ENCODE assay signal across 9 cellular contexts in the genomic region with DNA sequence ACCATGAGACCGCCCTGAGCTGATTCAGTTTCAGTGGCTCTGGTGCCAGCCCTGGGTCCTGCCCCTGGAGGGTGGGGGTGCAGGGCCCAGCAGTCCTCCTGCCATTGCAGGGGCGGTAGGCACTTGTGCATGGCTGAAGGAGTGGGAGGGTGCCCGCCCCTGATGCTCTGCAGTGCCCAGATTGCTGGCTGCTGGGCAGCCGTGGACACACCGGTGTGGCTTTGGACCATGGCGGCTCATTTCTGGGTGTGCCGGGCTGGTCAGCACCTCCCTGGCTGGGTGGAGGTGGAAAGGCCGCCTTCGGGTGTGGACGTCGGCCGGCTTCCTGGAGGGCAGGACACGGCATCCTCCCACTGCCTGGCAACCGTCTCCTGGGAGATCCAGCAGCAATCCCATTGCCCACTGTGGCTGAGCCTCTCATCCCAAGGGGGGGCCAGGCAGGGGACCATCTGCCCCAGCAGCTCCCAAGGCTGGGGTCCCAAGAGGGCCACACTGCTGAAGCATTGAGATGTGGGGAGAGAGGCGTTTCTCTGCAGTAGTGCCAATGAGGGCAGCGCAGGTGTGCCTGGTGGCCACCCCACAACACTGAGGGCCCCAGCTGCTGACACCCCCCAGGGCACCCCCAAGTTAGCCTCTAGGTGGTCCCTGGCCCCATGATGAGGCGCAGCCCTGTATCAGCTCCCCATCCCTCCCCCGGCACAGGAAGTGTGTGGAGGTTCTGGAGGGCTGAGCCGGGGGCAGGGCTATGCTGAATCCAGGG. TPM values are rescaled to one million over a fixed set of nuclear protein-coding genes. Genes with fewer than 3 reads are reported as not detected.
DNase-seq lines count a peak whose midpoint lies in the region; ATAC-seq and TF ChIP-seq lines count a peak whose summit lies in the region.
"Had no signal": no experiment of that assay in that cellular context is flagged by ENCODE, and none has a peak within 500 bp of the region (broad histone marks: within the 10 kb centered on the region; RNA-seq: fewer than 3 reads in every experiment).

No MANE protein-coding gene starts in this region.

- no peak overlapping the region for H2BK120ac ChIP-seq in mesendoderm (ENCODE audit: low read depth, low read length)

- peak overlapping the region; percentile 7 for H2AK5ac ChIP-seq in mesendoderm (ENCODE audit: low read length)

- ATAC-seq in GM21619 (IDR thresholded peaks at IDR 0.05; ENCODE audit: unreplicated experiment), result peak; percentile 31
- ATAC-seq: pancreas had no signal

- H3K27ac ChIP-seq in mesendoderm (ENCODE audit: low read depth, low read length), result peak overlapping the region; percentile 72
- H3K27ac ChIP-seq: pancreas had no signal

- peaks cover 36% of the 10 kb centered on the region for H3K79me2 ChIP-seq in mesendoderm (ENCODE audit: control insufficient read depth, insufficient read depth, low read length)

- H2BK15ac ChIP-seq in mesendoderm (replicated peaks; ENCODE audit: low read depth), result no peak overlapping the region

- H3K18ac ChIP-seq in mesendoderm (ENCODE audit: low read length), result peak overlapping the region; percentile 31

- no CpG with 5 or more reads among the region's 19 CpGs for WGBS in mesendoderm (ENCODE audit: extremely low coverage, insufficient coverage, low lambda C conversion rate)

- TF ChIP-seq CTCF in GM12875 (IDR thresholded peaks at IDR 0.05; ENCODE audit: borderline replicate concordance, insufficient read depth, low read depth, low read length), result no peak

- H2BK5ac ChIP-seq in mesendoderm (ENCODE audit: low read length), result peak overlapping the region; percentile 76

- H3K23ac ChIP-seq in mesendoderm (ENCODE audit: low read length), result no peak overlapping the region

- H3K56ac ChIP-seq in mesendoderm (ENCODE audit: low read length), result peak overlapping the region; percentile 90

- H3K4me1 ChIP-seq in NT2/D1 (ENCODE audit: insufficient read depth, insufficient read length), result peaks cover 45% of the 10 kb centered on the region
- H3K4me1 ChIP-seq in mesendoderm (ENCODE audit: control insufficient read depth, low read depth, low read length), result peaks cover 18% of the 10 kb centered on the region

- no peaks in the 10 kb centered on the region for H3K9me3 ChIP-seq in NT2/D1 (ENCODE audit: insufficient read depth, low read length)
- H3K9me3 ChIP-seq in MG63, result no peaks in the 10 kb centered on the region
- H3K9me3 ChIP-seq: pancreas had no signal

- DNase-seq in NT2/D1 (ENCODE audit: low read depth, low spot score) (no peak), mesendoderm (no peak), DMS 273 (lab: John Stamatoyannopoulos, UW; ENCODE audit: unreplicated experiment) (no peak), NK-92 (lab: John Stamatoyannopoulos, UW; ENCODE audit: unreplicated experiment) (no peak), MG63 (no peak)
- DNase-seq in stimulated activated CD4-positive, alpha-beta T cell treated with anti-CD3 and anti-CD28 coated beads, Interleukin-4, amount 100 ng/mL, for 4 hours, result no peak

- no peak overlapping the region for H3K4ac ChIP-seq in mesendoderm (ENCODE audit: low read depth, low read length)

- H4K8ac ChIP-seq in mesendoderm (ENCODE audit: low read depth, low read length), result no peak overlapping the region

- peak overlapping the region; percentile 26 for H3K9ac ChIP-seq in NT2/D1 (ENCODE audit: insufficient read length, low read depth)
- H3K9ac ChIP-seq in mesendoderm (ENCODE audit: low read length), result peak overlapping the region; percentile 59

- H3K4me3 ChIP-seq in GM12875 (ENCODE audit: low read depth, low read length), result peak overlapping the region; percentile 41
- no peak overlapping the region for H3K4me3 ChIP-seq in NT2/D1 (ENCODE audit: insufficient read length, low read depth)
- no peak overlapping the region for H3K4me3 ChIP-seq in mesendoderm (ENCODE audit: low read length)
- H3K4me3 ChIP-seq in MG63, result no peak overlapping the region
- H3K4me3 ChIP-seq: pancreas had no signal

- no peak overlapping the region for H3K4me2 ChIP-seq in mesendoderm (ENCODE audit: low read length)

- H3K36me3 ChIP-seq in NT2/D1 (ENCODE audit: insufficient read depth, insufficient read length, low read length) (peaks cover 64% of the 10 kb centered on the region), mesendoderm (ENCODE audit: control insufficient read depth, insufficient read depth, low read length) (peaks cover 6% of the 10 kb centered on the region), MG63 (peaks cover 14% of the 10 kb centered on the region)
- H3K36me3 ChIP-seq: pancreas had no signal

- H4K5ac ChIP-seq in mesendoderm (ENCODE audit: low read length), result no peak overlapping the region

- H3K79me1 ChIP-seq in mesendoderm (ENCODE audit: low read length), result peaks cover 18% of the 10 kb centered on the region

- H3K27me3 ChIP-seq in NT2/D1 (ENCODE audit: insufficient read depth, insufficient read length) (no peaks in the 10 kb centered on the region), mesendoderm (ENCODE audit: insufficient read depth, low read length, poor library complexity) (no peaks in the 10 kb centered on the region), MG63 (no peaks in the 10 kb centered on the region)
- H3K27me3 ChIP-seq: pancreas had no signal

RNA-seq across cellular contexts. Expression of gene TTYH3, which starts 12.9 kb away (rescaled TPM):
- polyA plus RNA-seq in mesendoderm (2013, experiment 1 of 2), result 98.9 TPM
- 97.0 TPM for polyA plus RNA-seq in mesendoderm (2013, experiment 2 of 2)
- 15.8 and 29.8 TPM in 2 replicates for total RNA-seq in MG63 (2014; rRNA removed; shearing (Covaris generic); ENCODE audit: low replicate concordance)

RNA-seq across cellular contexts. Expression of gene AMZ1, which starts 43.3 kb away (rescaled TPM):
- 0.28 TPM for polyA plus RNA-seq in mesendoderm (2013, experiment 1 of 2)
- polyA plus RNA-seq in mesendoderm (2013, experiment 2 of 2), result 0.34 TPM
- 0.03 TPM in 1 of 2 replicates, not detected in the other for total RNA-seq in MG63 (2014; rRNA removed; shearing (Covaris generic); ENCODE audit: low replicate concordance)
